ENCODE assay signal across 1 cellular context in the genomic region with DNA sequence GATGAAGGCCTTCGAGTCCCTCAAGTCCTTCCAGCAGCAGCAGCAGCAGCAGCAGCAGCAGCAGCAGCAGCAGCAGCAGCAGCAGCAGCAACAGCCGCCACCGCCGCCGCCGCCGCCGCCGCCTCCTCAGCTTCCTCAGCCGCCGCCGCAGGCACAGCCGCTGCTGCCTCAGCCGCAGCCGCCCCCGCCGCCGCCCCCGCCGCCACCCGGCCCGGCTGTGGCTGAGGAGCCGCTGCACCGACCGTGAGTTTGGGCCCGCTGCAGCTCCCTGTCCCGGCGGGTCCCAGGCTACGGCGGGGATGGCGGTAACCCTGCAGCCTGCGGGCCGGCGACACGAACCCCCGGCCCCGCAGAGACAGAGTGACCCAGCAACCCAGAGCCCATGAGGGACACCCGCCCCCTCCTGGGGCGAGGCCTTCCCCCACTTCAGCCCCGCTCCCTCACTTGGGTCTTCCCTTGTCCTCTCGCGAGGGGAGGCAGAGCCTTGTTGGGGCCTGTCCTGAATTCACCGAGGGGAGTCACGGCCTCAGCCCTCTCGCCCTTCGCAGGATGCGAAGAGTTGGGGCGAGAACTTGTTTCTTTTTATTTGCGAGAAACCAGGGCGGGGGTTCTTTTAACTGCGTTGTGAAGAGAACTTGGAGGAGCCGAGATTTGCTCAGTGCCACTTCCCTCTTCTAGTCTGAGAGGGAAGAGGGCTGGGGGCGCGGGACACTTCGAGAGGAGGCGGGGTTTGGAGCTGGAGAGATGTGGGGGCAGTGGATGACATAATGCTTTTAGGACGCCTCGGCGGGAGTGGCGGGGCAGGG.
TF ChIP-seq lines count a peak whose summit lies in the region.

No MANE protein-coding gene starts in this region.

TF ChIP-seq in HepG2, 621 proteins besides CTCF, POLR2A, EP300 and RAD21 (continued from another document and continues in another):
- TF ChIP-seq, protein P1, sequence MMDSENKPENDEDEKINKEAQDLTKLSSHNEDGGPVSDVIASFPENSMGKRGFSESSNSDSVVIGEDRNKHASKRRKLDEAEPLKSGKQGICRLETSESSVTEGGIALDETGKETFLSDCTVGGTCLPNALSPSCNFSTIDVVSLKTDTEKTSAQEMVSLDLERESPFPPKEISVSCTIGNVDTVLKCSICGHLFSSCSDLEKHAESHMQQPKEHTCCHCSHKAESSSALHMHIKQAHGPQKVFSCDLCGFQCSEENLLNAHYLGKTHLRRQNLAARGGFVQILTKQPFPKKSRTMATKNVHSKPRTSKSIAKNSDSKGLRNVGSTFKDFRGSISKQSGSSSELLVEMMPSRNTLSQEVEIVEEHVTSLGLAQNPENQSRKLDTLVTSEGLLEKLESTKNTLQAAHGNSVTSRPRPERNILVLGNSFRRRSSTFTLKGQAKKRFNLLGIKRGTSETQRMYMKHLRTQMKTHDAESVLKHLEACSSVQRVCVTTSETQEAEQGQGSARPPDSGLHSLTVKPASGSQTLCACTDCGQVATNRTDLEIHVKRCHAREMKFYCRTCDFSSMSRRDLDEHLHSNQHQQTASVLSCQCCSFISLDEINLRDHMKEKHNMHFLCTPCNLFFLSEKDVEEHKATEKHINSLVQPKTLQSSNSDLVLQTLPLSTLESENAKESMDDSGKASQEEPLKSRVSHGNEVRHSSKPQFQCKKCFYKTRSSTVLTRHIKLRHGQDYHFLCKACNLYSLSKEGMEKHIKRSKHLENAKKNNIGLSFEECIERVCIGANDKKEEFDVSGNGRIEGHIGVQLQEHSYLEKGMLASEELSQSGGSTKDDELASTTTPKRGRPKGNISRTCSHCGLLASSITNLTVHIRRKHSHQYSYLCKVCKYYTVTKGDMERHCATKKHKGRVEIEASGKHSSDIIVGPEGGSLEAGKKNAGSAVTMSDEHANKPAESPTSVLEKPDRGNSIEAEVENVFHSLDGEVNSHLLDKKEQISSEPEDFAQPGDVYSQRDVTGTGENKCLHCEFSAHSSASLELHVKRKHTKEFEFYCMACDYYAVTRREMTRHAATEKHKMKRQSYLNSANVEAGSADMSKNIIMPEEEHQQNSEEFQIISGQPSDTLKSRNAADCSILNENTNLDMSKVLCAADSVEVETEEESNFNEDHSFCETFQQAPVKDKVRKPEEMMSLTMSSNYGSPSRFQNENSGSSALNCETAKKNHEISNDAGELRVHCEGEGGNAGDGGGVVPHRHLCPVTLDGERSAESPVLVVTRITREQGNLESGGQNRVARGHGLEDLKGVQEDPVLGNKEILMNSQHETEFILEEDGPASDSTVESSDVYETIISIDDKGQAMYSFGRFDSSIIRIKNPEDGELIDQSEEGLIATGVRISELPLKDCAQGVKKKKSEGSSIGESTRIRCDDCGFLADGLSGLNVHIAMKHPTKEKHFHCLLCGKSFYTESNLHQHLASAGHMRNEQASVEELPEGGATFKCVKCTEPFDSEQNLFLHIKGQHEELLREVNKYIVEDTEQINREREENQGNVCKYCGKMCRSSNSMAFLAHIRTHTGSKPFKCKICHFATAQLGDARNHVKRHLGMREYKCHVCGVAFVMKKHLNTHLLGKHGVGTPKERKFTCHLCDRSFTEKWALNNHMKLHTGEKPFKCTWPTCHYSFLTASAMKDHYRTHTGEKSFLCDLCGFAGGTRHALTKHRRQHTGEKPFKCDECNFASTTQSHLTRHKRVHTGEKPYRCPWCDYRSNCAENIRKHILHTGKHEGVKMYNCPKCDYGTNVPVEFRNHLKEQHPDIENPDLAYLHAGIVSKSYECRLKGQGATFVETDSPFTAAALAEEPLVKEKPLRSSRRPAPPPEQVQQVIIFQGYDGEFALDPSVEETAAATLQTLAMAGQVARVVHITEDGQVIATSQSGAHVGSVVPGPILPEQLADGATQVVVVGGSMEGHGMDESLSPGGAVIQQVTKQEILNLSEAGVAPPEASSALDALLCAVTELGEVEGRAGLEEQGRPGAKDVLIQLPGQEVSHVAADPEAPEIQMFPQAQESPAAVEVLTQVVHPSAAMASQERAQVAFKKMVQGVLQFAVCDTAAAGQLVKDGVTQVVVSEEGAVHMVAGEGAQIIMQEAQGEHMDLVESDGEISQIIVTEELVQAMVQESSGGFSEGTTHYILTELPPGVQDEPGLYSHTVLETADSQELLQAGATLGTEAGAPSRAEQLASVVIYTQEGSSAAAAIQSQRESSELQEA (CRISPR knock-in tag; IDR thresholded peaks at IDR 0.05; ENCODE audit: not compliant biosample characterization): no peak
- TF ChIP-seq CHD2 (IDR thresholded peaks at IDR 0.05; ENCODE audit: low read depth, low read length) (peak; percentile 88), ZNF782 (CRISPR knock-in tag; IDR thresholded peaks at IDR 0.05; ENCODE audit: borderline replicate concordance) (0 out of 2 replicates have a peak, but pooled peaks have one; percentile 34), DR1 (CRISPR knock-in tag; IDR thresholded peaks at IDR 0.05) (peak; percentile 38; the same call in 1 of the 2 replicates), ADNP (CRISPR knock-in tag; IDR thresholded peaks at IDR 0.05) (no peak), ASH2L (IDR thresholded peaks at IDR 0.05; ENCODE audit: insufficient read length, low read depth, low read length) (peak; percentile 45), ZSCAN29 (CRISPR knock-in tag; conservative IDR thresholded peaks at IDR 0.05) (no peak), JDP2 (CRISPR knock-in tag; IDR thresholded peaks at IDR 0.05; ENCODE audit: borderline replicate concordance) (no peak), ZBTB7B (CRISPR knock-in tag; IDR thresholded peaks at IDR 0.05) (0 out of 2 replicates have a peak, but pooled peaks have one; percentile 24), ZSCAN25 (CRISPR knock-in tag; IDR thresholded peaks at IDR 0.05) (no peak), ZNF282 (IDR thresholded peaks at IDR 0.05; ENCODE audit: partially characterized antibody) (no peak), ONECUT2 (CRISPR knock-in tag; IDR thresholded peaks at IDR 0.05) (no peak), SP5 (CRISPR knock-in tag; IDR thresholded peaks at IDR 0.05; ENCODE audit: borderline replicate concordance, low read depth) (no peak), MAFK (conservative IDR thresholded peaks at IDR 0.05 in 1 of 2, IDR thresholded peaks at IDR 0.05 in 1 of 2; ENCODE audit: low read length in 2 of 2) (no peak), ZNF12 (CRISPR knock-in tag; IDR thresholded peaks at IDR 0.05) (0 out of 2 replicates have a peak, but pooled peaks have one; percentile 5), SALL2 (CRISPR knock-in tag; IDR thresholded peaks at IDR 0.05) (no peak), RBFOX2 (IDR thresholded peaks at IDR 0.05; ENCODE audit: low read depth, low read length) (peak; percentile 15), ETV6 (CRISPR knock-in tag; conservative IDR thresholded peaks at IDR 0.05) (0 out of 2 replicates have a peak, but pooled peaks have one; percentile 33), ZNF713 (CRISPR knock-in tag; IDR thresholded peaks at IDR 0.05) (no peak), PAF1 (CRISPR knock-in tag; IDR thresholded peaks at IDR 0.05) (no peak), ZSCAN31 (CRISPR knock-in tag; IDR thresholded peaks at IDR 0.05; ENCODE audit: low read depth) (no peak), KDM4B (CRISPR knock-in tag; IDR thresholded peaks at IDR 0.05) (no peak), ZNF337 (CRISPR knock-in tag; IDR thresholded peaks at IDR 0.05; ENCODE audit: borderline replicate concordance, low read depth) (no peak), KDM6A (CRISPR knock-in tag; IDR thresholded peaks at IDR 0.05; ENCODE audit: low read depth) (no peak), ZNF546 (CRISPR knock-in tag; conservative IDR thresholded peaks at IDR 0.05) (no peak), ZNF614 (CRISPR knock-in tag; IDR thresholded peaks at IDR 0.05; ENCODE audit: borderline replicate concordance) (no peak), FOXA1 (IDR thresholded peaks at IDR 0.05) (no peak), FOXA1 (CRISPR knock-in tag; IDR thresholded peaks at IDR 0.05) (no peak)
- TF ChIP-seq, protein P2, sequence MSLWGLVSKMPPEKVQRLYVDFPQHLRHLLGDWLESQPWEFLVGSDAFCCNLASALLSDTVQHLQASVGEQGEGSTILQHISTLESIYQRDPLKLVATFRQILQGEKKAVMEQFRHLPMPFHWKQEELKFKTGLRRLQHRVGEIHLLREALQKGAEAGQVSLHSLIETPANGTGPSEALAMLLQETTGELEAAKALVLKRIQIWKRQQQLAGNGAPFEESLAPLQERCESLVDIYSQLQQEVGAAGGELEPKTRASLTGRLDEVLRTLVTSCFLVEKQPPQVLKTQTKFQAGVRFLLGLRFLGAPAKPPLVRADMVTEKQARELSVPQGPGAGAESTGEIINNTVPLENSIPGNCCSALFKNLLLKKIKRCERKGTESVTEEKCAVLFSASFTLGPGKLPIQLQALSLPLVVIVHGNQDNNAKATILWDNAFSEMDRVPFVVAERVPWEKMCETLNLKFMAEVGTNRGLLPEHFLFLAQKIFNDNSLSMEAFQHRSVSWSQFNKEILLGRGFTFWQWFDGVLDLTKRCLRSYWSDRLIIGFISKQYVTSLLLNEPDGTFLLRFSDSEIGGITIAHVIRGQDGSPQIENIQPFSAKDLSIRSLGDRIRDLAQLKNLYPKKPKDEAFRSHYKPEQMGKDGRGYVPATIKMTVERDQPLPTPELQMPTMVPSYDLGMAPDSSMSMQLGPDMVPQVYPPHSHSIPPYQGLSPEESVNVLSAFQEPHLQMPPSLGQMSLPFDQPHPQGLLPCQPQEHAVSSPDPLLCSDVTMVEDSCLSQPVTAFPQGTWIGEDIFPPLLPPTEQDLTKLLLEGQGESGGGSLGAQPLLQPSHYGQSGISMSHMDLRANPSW (CRISPR knock-in tag; IDR thresholded peaks at IDR 0.05; ENCODE audit: borderline replicate concordance): no peak
- TF ChIP-seq, protein P3, sequence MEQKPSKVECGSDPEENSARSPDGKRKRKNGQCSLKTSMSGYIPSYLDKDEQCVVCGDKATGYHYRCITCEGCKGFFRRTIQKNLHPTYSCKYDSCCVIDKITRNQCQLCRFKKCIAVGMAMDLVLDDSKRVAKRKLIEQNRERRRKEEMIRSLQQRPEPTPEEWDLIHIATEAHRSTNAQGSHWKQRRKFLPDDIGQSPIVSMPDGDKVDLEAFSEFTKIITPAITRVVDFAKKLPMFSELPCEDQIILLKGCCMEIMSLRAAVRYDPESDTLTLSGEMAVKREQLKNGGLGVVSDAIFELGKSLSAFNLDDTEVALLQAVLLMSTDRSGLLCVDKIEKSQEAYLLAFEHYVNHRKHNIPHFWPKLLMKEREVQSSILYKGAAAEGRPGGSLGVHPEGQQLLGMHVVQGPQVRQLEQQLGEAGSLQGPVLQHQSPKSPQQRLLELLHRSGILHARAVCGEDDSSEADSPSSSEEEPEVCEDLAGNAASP (CRISPR knock-in tag; IDR thresholded peaks at IDR 0.05; ENCODE audit: borderline replicate concordance): no peak
- TF ChIP-seq, protein P4, sequence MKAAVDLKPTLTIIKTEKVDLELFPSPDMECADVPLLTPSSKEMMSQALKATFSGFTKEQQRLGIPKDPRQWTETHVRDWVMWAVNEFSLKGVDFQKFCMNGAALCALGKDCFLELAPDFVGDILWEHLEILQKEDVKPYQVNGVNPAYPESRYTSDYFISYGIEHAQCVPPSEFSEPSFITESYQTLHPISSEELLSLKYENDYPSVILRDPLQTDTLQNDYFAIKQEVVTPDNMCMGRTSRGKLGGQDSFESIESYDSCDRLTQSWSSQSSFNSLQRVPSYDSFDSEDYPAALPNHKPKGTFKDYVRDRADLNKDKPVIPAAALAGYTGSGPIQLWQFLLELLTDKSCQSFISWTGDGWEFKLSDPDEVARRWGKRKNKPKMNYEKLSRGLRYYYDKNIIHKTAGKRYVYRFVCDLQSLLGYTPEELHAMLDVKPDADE (CRISPR knock-in tag; IDR thresholded peaks at IDR 0.05): no peak
- TF ChIP-seq, protein P5, sequence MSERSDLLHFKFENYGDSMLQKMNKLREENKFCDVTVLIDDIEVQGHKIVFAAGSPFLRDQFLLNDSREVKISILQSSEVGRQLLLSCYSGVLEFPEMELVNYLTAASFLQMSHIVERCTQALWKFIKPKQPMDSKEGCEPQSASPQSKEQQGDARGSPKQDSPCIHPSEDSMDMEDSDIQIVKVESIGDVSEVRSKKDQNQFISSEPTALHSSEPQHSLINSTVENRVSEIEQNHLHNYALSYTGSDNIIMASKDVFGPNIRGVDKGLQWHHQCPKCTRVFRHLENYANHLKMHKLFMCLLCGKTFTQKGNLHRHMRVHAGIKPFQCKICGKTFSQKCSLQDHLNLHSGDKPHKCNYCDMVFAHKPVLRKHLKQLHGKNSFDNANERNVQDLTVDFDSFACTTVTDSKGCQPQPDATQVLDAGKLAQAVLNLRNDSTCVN (CRISPR knock-in tag; IDR thresholded peaks at IDR 0.05; ENCODE audit: borderline replicate concordance): no peak
- TF ChIP-seq, protein P6, sequence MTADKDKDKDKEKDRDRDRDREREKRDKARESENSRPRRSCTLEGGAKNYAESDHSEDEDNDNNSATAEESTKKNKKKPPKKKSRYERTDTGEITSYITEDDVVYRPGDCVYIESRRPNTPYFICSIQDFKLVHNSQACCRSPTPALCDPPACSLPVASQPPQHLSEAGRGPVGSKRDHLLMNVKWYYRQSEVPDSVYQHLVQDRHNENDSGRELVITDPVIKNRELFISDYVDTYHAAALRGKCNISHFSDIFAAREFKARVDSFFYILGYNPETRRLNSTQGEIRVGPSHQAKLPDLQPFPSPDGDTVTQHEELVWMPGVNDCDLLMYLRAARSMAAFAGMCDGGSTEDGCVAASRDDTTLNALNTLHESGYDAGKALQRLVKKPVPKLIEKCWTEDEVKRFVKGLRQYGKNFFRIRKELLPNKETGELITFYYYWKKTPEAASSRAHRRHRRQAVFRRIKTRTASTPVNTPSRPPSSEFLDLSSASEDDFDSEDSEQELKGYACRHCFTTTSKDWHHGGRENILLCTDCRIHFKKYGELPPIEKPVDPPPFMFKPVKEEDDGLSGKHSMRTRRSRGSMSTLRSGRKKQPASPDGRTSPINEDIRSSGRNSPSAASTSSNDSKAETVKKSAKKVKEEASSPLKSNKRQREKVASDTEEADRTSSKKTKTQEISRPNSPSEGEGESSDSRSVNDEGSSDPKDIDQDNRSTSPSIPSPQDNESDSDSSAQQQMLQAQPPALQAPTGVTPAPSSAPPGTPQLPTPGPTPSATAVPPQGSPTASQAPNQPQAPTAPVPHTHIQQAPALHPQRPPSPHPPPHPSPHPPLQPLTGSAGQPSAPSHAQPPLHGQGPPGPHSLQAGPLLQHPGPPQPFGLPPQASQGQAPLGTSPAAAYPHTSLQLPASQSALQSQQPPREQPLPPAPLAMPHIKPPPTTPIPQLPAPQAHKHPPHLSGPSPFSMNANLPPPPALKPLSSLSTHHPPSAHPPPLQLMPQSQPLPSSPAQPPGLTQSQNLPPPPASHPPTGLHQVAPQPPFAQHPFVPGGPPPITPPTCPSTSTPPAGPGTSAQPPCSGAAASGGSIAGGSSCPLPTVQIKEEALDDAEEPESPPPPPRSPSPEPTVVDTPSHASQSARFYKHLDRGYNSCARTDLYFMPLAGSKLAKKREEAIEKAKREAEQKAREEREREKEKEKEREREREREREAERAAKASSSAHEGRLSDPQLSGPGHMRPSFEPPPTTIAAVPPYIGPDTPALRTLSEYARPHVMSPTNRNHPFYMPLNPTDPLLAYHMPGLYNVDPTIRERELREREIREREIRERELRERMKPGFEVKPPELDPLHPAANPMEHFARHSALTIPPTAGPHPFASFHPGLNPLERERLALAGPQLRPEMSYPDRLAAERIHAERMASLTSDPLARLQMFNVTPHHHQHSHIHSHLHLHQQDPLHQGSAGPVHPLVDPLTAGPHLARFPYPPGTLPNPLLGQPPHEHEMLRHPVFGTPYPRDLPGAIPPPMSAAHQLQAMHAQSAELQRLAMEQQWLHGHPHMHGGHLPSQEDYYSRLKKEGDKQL (CRISPR knock-in tag; IDR thresholded peaks at IDR 0.05; ENCODE audit: low read depth): no peak
- TF ChIP-seq, protein P7, sequence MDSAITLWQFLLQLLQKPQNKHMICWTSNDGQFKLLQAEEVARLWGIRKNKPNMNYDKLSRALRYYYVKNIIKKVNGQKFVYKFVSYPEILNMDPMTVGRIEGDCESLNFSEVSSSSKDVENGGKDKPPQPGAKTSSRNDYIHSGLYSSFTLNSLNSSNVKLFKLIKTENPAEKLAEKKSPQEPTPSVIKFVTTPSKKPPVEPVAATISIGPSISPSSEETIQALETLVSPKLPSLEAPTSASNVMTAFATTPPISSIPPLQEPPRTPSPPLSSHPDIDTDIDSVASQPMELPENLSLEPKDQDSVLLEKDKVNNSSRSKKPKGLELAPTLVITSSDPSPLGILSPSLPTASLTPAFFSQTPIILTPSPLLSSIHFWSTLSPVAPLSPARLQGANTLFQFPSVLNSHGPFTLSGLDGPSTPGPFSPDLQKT (CRISPR knock-in tag; IDR thresholded peaks at IDR 0.05; ENCODE audit: borderline replicate concordance): no peak
